Comparison of ENCODE assay signal across 2 cellular contexts in the genomic region with DNA sequence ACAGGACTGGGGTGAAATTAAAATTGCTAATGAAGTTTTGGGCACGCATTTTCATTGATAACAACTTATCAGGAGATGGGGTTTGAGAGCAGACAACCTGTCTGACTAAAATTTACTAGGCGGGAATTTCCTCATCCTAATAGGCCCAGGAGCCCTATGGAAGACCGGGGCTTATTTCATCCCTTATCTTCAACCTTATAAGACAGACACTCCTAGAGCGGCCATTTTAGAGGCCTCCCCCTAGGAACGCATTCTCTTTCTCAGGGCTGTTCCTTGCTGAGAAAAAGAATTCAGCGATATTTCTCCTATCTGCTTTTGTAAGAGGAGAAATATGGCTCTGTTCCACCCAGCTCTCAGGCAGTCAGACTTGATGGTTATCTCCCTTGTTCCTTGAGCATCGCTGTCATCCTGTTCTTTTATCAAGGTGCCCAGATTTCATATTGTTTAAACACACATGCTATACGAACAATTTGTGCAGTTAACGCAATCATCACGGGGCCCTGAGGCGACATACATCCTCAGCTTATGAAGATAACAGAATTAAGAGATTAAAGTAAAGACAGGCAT.
TF ChIP-seq lines count a peak whose summit lies in the region.

No MANE protein-coding gene starts in this region.

TF ChIP-seq in GM23338, 12 proteins besides CTCF, POLR2A, EP300 and RAD21 (continued from another document):
- TF ChIP-seq, protein P1, sequence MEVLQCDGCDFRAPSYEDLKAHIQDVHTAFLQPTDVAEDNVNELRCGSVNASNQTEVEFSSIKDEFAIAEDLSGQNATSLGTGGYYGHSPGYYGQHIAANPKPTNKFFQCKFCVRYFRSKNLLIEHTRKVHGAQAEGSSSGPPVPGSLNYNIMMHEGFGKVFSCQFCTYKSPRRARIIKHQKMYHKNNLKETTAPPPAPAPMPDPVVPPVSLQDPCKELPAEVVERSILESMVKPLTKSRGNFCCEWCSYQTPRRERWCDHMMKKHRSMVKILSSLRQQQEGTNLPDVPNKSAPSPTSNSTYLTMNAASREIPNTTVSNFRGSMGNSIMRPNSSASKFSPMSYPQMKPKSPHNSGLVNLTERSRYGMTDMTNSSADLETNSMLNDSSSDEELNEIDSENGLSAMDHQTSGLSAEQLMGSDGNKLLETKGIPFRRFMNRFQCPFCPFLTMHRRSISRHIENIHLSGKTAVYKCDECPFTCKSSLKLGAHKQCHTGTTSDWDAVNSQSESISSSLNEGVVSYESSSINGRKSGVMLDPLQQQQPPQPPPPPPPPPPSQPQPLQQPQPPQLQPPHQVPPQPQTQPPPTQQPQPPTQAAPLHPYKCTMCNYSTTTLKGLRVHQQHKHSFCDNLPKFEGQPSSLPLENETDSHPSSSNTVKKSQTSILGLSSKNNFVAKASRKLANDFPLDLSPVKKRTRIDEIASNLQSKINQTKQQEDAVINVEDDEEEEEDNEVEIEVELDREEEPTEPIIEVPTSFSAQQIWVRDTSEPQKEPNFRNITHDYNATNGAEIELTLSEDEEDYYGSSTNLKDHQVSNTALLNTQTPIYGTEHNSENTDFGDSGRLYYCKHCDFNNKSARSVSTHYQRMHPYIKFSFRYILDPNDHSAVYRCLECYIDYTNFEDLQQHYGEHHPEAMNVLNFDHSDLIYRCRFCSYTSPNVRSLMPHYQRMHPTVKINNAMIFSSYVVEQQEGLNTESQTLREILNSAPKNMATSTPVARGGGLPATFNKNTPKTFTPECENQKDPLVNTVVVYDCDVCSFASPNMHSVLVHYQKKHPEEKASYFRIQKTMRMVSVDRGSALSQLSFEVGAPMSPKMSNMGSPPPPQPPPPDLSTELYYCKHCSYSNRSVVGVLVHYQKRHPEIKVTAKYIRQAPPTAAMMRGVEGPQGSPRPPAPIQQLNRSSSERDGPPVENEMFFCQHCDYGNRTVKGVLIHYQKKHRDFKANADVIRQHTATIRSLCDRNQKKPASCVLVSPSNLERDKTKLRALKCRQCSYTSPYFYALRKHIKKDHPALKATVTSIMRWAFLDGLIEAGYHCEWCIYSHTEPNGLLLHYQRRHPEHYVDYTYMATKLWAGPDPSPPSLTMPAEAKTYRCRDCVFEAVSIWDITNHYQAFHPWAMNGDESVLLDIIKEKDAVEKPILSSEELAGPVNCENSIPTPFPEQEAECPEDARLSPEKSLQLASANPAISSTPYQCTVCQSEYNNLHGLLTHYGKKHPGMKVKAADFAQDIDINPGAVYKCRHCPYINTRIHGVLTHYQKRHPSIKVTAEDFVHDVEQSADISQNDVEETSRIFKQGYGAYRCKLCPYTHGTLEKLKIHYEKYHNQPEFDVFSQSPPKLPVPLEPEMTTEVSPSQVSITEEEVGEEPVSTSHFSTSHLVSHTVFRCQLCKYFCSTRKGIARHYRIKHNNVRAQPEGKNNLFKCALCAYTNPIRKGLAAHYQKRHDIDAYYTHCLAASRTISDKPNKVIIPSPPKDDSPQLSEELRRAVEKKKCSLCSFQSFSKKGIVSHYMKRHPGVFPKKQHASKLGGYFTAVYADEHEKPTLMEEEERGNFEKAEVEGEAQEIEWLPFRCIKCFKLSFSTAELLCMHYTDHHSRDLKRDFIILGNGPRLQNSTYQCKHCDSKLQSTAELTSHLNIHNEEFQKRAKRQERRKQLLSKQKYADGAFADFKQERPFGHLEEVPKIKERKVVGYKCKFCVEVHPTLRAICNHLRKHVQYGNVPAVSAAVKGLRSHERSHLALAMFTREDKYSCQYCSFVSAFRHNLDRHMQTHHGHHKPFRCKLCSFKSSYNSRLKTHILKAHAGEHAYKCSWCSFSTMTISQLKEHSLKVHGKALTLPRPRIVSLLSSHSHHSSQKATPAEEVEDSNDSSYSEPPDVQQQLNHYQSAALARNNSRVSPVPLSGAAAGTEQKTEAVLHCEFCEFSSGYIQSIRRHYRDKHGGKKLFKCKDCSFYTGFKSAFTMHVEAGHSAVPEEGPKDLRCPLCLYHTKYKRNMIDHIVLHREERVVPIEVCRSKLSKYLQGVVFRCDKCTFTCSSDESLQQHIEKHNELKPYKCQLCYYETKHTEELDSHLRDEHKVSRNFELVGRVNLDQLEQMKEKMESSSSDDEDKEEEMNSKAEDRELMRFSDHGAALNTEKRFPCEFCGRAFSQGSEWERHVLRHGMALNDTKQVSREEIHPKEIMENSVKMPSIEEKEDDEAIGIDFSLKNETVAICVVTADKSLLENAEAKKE (CRISPR knock-in tag; IDR thresholded peaks at IDR 0.05): no peak
- no peak for TF ChIP-seq JUNB (IDR thresholded peaks at IDR 0.05; ENCODE audit: unreplicated experiment)
- no peak for TF ChIP-seq ZNF331 (CRISPR knock-in tag; IDR thresholded peaks at IDR 0.05; ENCODE audit: low read depth)
- TF ChIP-seq EZH2phosphoT487 (IDR thresholded peaks at IDR 0.05; ENCODE audit: unreplicated experiment): no peak

TF ChIP-seq in HEK293, 187 proteins besides CTCF, POLR2A, EP300 and RAD21:
- TF ChIP-seq, protein P2, sequence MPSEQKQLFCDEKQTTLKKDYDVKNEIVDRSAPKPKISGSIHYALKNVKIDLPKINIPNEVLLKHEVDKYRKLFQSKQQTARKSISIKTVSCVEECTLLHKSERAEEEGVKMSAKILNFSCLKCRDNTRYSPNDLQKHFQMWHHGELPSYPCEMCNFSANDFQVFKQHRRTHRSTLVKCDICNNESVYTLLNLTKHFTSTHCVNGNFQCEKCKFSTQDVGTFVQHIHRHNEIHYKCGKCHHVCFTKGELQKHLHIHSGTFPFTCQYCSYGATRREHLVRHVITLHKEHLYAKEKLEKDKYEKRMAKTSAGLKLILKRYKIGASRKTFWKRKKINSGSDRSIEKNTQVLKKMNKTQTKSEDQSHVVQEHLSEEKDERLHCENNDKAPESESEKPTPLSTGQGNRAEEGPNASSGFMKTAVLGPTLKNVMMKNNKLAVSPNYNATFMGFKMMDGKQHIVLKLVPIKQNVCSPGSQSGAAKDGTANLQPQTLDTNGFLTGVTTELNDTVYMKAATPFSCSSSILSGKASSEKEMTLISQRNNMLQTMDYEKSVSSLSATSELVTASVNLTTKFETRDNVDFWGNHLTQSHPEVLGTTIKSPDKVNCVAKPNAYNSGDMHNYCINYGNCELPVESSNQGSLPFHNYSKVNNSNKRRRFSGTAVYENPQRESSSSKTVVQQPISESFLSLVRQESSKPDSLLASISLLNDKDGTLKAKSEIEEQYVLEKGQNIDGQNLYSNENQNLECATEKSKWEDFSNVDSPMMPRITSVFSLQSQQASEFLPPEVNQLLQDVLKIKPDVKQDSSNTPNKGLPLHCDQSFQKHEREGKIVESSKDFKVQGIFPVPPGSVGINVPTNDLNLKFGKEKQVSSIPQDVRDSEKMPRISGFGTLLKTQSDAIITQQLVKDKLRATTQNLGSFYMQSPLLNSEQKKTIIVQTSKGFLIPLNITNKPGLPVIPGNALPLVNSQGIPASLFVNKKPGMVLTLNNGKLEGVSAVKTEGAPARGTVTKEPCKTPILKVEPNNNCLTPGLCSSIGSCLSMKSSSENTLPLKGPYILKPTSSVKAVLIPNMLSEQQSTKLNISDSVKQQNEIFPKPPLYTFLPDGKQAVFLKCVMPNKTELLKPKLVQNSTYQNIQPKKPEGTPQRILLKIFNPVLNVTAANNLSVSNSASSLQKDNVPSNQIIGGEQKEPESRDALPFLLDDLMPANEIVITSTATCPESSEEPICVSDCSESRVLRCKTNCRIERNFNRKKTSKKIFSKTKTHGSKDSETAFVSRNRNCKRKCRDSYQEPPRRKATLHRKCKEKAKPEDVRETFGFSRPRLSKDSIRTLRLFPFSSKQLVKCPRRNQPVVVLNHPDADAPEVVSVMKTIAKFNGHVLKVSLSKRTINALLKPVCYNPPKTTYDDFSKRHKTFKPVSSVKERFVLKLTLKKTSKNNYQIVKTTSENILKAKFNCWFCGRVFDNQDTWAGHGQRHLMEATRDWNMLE (tag by site-specific recombination; conservative IDR thresholded peaks at IDR 0.05; ENCODE audit: low read depth): 0 out of 2 replicates have a peak, but pooled peaks have one; percentile 20
- TF ChIP-seq ZNF112 (tag by site-specific recombination; IDR thresholded peaks at IDR 0.05) (no peak), ZNF19 (tag by site-specific recombination; IDR thresholded peaks at IDR 0.05; ENCODE audit: low read depth) (no peak), ZNF621 (tag by site-specific recombination; IDR thresholded peaks at IDR 0.05) (no peak), ZNF341 (tag by site-specific recombination; IDR thresholded peaks at IDR 0.05; ENCODE audit: low read depth) (no peak), TRIM28 (IDR thresholded peaks at IDR 0.05; ENCODE audit: borderline replicate concordance, low read length) (peak; percentile 60; the same call in 1 of the 2 replicates), ZNF133 (tag by site-specific recombination; IDR thresholded peaks at IDR 0.05) (no peak), KLF9 (tag by site-specific recombination; IDR thresholded peaks at IDR 0.05; ENCODE audit: low read depth) (no peak), SETDB1 (IDR thresholded peaks at IDR 0.05; ENCODE audit: insufficient read length, low read length) (peak; percentile 94)
- TF ChIP-seq, protein P3, sequence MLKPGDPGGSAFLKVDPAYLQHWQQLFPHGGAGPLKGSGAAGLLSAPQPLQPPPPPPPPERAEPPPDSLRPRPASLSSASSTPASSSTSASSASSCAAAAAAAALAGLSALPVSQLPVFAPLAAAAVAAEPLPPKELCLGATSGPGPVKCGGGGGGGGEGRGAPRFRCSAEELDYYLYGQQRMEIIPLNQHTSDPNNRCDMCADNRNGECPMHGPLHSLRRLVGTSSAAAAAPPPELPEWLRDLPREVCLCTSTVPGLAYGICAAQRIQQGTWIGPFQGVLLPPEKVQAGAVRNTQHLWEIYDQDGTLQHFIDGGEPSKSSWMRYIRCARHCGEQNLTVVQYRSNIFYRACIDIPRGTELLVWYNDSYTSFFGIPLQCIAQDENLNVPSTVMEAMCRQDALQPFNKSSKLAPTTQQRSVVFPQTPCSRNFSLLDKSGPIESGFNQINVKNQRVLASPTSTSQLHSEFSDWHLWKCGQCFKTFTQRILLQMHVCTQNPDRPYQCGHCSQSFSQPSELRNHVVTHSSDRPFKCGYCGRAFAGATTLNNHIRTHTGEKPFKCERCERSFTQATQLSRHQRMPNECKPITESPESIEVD (tag by site-specific recombination; IDR thresholded peaks at IDR 0.05): no peak
- TF ChIP-seq, protein P4, sequence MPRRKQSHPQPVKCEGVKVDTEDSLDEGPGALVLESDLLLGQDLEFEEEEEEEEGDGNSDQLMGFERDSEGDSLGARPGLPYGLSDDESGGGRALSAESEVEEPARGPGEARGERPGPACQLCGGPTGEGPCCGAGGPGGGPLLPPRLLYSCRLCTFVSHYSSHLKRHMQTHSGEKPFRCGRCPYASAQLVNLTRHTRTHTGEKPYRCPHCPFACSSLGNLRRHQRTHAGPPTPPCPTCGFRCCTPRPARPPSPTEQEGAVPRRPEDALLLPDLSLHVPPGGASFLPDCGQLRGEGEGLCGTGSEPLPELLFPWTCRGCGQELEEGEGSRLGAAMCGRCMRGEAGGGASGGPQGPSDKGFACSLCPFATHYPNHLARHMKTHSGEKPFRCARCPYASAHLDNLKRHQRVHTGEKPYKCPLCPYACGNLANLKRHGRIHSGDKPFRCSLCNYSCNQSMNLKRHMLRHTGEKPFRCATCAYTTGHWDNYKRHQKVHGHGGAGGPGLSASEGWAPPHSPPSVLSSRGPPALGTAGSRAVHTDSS (tag by site-specific recombination; IDR thresholded peaks at IDR 0.05): no peak
